Comparison of ENCODE assay signal across 10 cellular contexts in genomic region chr14:95858893-95859292, GRCh38. TPM values are rescaled to one million over a fixed set of nuclear protein-coding genes. Genes with fewer than 3 reads are reported as not detected.
"Had no signal": no experiment of that assay in that cellular context is flagged by ENCODE, and none has a peak within 500 bp of the region (broad histone marks: within the 10 kb centered on the region; RNA-seq: fewer than 3 reads in every experiment).

No MANE protein-coding gene starts in this region.

- H3K4me3 ChIP-seq: GM23248, HAP-1, K562 had no signal

- H2AFZ ChIP-seq: GM23248 had no signal

- ATAC-seq: HCT116, K562 had no signal

- H3K27ac ChIP-seq: GM23248, HL-60 had no signal

- H3K36me3 ChIP-seq: HAP-1 had no signal

- DNase-seq: GM23248, GOT3, H7, IMR-90, KG1 had no signal

- FAIRE-seq: K562 had no signal

- H3K9ac ChIP-seq: GM23248 had no signal

- H3K4me1 ChIP-seq: HAP-1 had no signal

- H3K9me3 ChIP-seq: HAP-1 had no signal

RNA-seq across cellular contexts. Expression of gene TUNAR, which starts 17.7 kb away (rescaled TPM):
- total RNA-seq: GM23248, H4, IMR-90, K562 had no signal
- polyA plus RNA-seq: GM23248, IMR-90, K562 had no signal
